Comparison of ENCODE assay signal across 8 cellular contexts in genomic region chr3:153291052-153291689, GRCh38.
A peak's percentile ranks its signal among the peaks of the same experiment; 100 is the strongest.
DNase-seq lines count a peak whose midpoint lies in the region; ATAC-seq, FAIRE-seq and TF ChIP-seq lines count a peak whose summit lies in the region.

No MANE protein-coding gene starts in this region.

- POLR2A ChIA-PET in WTC11 (lab: Charles Lee), result no interaction called here

- no peak overlapping the region for H3K27ac Mint-ChIP-seq in WTC11

- no peaks in the 10 kb centered on the region for H3K9me3 Mint-ChIP-seq in WTC11

- peaks cover 17% of the 10 kb centered on the region for H3K4me1 Mint-ChIP-seq in WTC11

- ATAC-seq in WTC11 (peak; percentile 98), left colon (peak; percentile 71), HG03460 (IDR thresholded peaks at IDR 0.05; ENCODE audit: unreplicated experiment) (no peak), HG02763 (IDR thresholded peaks at IDR 0.05; ENCODE audit: unreplicated experiment) (no peak)

- H3K4me3 Mint-ChIP-seq in WTC11, result no peak overlapping the region

- H3K27me3 Mint-ChIP-seq in WTC11 (ENCODE audit: low read depth), result no peaks in the 10 kb centered on the region

- TF ChIP-seq CTCF in GM13976 (IDR thresholded peaks at IDR 0.05; ENCODE audit: borderline replicate concordance, control extremely low read depth, extremely low read depth, insufficient read depth, missing control alignments), result peak; percentile 51
- no peak for TF ChIP-seq CTCF in WTC11 (IDR thresholded peaks at IDR 0.05)

- CTCF ChIA-PET in WTC11 (lab: Charles Lee), result interaction anchor here (0.8 to 1.5 kb wide), 5 partner anchors 16 to 478 kb away, joined by 3 to 9 read pairs (median 3); no protein-coding TSS in a partner anchor

- no peaks in the 10 kb centered on the region for H3K36me3 Mint-ChIP-seq in WTC11

- DNase-seq in GM13976 (ENCODE audit: low spot score) (peak; percentile 33), HTR-8/SVneo (ENCODE audit: insufficient read length, low spot score) (peak; percentile 19), WTC11 (ENCODE audit: low spot score) (no peak), left colon (no peak), HPDE6-E6E7 (ENCODE audit: extremely low spot score) (no peak)
- no peak for DNase-seq in effector CD8-positive, alpha-beta T cell (lab: John Stamatoyannopoulos, UW)

- in situ Hi-C loops in GM13976 (cut with MboI; ENCODE audit: low sequenced_read_pairs, unreplicated experiment), result loop anchor here (25.0 kb wide), 1 partner anchor 254 kb away; no protein-coding TSS in a partner anchor

- no peak for FAIRE-seq in HTR-8/SVneo (lab: Jason Lieb, UNC)

- intact Hi-C loops in left colon (cut with DNase I, micrococcal nuclease), result no loop called here

TF ChIP-seq in WTC11, 78 proteins besides CTCF, POLR2A, EP300 and RAD21:
- no peak for TF ChIP-seq ERG (CRISPR knock-in tag; IDR thresholded peaks at IDR 0.05)
- TF ChIP-seq IRF2 (CRISPR knock-in tag; IDR thresholded peaks at IDR 0.05; ENCODE audit: borderline replicate concordance, low read depth), result no peak
- no peak for TF ChIP-seq STAT6 (CRISPR knock-in tag; conservative IDR thresholded peaks at IDR 0.05; ENCODE audit: low read depth)

Comparison
In these comparisons a context has a peak if more than half of its experiments do, and no peak if none do; other contexts are left out.
1. DNase-seq: peak in GM13976 (single experiment) and HTR-8/SVneo (single experiment); none in WTC11 (single experiment), left colon (0 of 2), effector CD8-positive, alpha-beta T cell (single experiment) and HPDE6-E6E7 (single experiment).
2. ATAC-seq: peak in WTC11 (single experiment) and left colon (single experiment); none in HG03460 (single experiment) and HG02763 (single experiment).